8 cellular contexts compared by ENCODE assay signal in the genomic region with DNA sequence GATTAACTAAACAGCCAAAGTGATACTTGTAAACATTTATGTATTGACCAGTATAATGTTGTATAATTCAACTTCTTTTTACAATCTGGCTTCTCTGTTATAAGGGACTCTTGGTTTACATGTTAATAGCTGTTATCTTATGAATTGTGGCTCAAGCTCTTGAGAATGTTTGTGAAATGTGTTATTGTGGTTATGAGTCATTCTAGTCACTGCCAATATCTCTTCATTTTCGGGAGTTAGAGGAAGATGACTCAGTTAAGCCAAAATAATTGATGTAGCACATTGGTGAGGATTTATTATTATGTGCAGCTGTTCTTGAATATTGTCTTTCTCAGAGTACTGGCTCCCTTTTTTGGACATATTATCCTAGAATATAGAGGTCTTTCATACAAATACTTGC.
DNase-seq lines count a peak whose midpoint lies in the region; ATAC-seq, FAIRE-seq and TF ChIP-seq lines count a peak whose summit lies in the region.

No MANE protein-coding gene starts in this region.

- no peak overlapping the region for H4K91ac ChIP-seq in mesenchymal stem cell (ENCODE audit: low read length)

- H3K27me3 ChIP-seq in mesenchymal stem cell (ENCODE audit: control insufficient read depth in 1 of 2, insufficient read depth in 1 of 2, low read length in 2 of 2): peaks cover 0 to 18% of the 10 kb centered on the region in 2 experiments

- H3K27ac ChIP-seq in A549: no peak overlapping the region
- H3K27ac ChIP-seq in mesenchymal stem cell (ENCODE audit: low read length, poor library complexity, severe bottlenecking): no peak overlapping the region
- H3K27ac ChIP-seq in caudate nucleus (ENCODE audit: low read depth, low read length): no peak overlapping the region

- no peak for ATAC-seq in A549
- peak; percentile 90 for ATAC-seq in GM19035 (IDR thresholded peaks at IDR 0.05; ENCODE audit: unreplicated experiment)
- ATAC-seq in HG03097 (IDR thresholded peaks at IDR 0.05; ENCODE audit: low FRiP score, unreplicated experiment): peak; percentile 95

- intact Hi-C loops in lower leg skin (cut with DNase I; ENCODE audit: low total_unique reads): no loop called here

- H3K4me3 ChIP-seq in A549 (no peak overlapping the region), mesenchymal stem cell (ENCODE audit: insufficient read depth in 1 of 2, low read depth in 1 of 2, low read length in 2 of 2) (no peak overlapping the region), lower leg skin (ENCODE audit: low read depth, poor library complexity, severe bottlenecking) (no peak overlapping the region)

- no peaks in the 10 kb centered on the region for H3K36me3 ChIP-seq in mesenchymal stem cell (ENCODE audit: control insufficient read depth in 1 of 2, insufficient read depth in 2 of 2, low read depth in 1 of 2, low read length in 2 of 2)

- H3K4me1 ChIP-seq in A549: no peaks in the 10 kb centered on the region
- H3K4me1 ChIP-seq in mesenchymal stem cell (ENCODE audit: control insufficient read depth, insufficient read depth, low read depth, low read length): no peaks in the 10 kb centered on the region

- H4K8ac ChIP-seq in mesenchymal stem cell (ENCODE audit: low read length): no peak overlapping the region

- no peak overlapping the region for H2AK5ac ChIP-seq in mesenchymal stem cell (ENCODE audit: low read length, severe bottlenecking)

- H2BK120ac ChIP-seq in mesenchymal stem cell (ENCODE audit: low read depth, low read length): no peak overlapping the region

- no peaks in the 10 kb centered on the region for H3K79me1 ChIP-seq in mesenchymal stem cell (replicated peaks; ENCODE audit: low read length, poor library complexity, severe bottlenecking)

- FAIRE-seq in A549 (lab: Jason Lieb, UNC): no peak

- H3K18ac ChIP-seq in mesenchymal stem cell (ENCODE audit: low read depth in 1 of 2, low read length in 2 of 2): no peak overlapping the region

- H3K9me3 ChIP-seq in A549 (no peaks in the 10 kb centered on the region), mesenchymal stem cell (ENCODE audit: control insufficient read depth, low read length) (no peaks in the 10 kb centered on the region)

- H2BK15ac ChIP-seq in mesenchymal stem cell (ENCODE audit: low read depth, poor library complexity, severe bottlenecking): no peak overlapping the region

- no peak overlapping the region for H2AFZ ChIP-seq in mesenchymal stem cell (ENCODE audit: low read depth, low read length)

- no peak for TF ChIP-seq POLR2A in A549 (IDR thresholded peaks at IDR 0.05; ENCODE audit: low read length)
- TF ChIP-seq POLR2A in lower leg skin (IDR thresholded peaks at IDR 0.05): no peak

- no peak for TF ChIP-seq EP300 in A549 (IDR thresholded peaks at IDR 0.05)

- in situ Hi-C loops in SK-MEL-5 (cut with HindIII; ENCODE audit: low pct_unique_long_range_greater_than_20kb, low sequenced_read_pairs): no loop called here

- no peak overlapping the region for H2BK5ac ChIP-seq in mesenchymal stem cell (ENCODE audit: low read depth, low read length, poor library complexity, severe bottlenecking)

- TF ChIP-seq CTCF in A549 (IDR thresholded peaks at IDR 0.05) (no peak), lower leg skin (IDR thresholded peaks at IDR 0.05) (no peak)

- no peak overlapping the region for H3K14ac ChIP-seq in mesenchymal stem cell (ENCODE audit: low read length in 2 of 2)

- DNase-seq in A549 (ENCODE audit: low read depth in 1 of 2, low spot score in 1 of 2): peak in 1 of 2 experiments; percentile 6
- peak; percentile 8 for DNase-seq in SK-MEL-5 (ENCODE audit: low read depth, low spot score)
- DNase-seq in mesenchymal stem cell: peak; percentile 89
- no peak for DNase-seq in caudate nucleus (lab: John Stamatoyannopoulos, UW)
- DNase-seq in lower leg skin (ENCODE audit: low spot score in 2 of 2): no peak
- no peak for DNase-seq in activated gamma-delta T cell treated with Interleukin-2 at 50 U/mL for 16 hours

- no peak overlapping the region for H3K4me2 ChIP-seq in A549
- no peak overlapping the region for H3K4me2 ChIP-seq in mesenchymal stem cell (ENCODE audit: low read length, poor library complexity, severe bottlenecking)

- H3K9ac ChIP-seq in mesenchymal stem cell (ENCODE audit: low read length): peak overlapping the region; percentile 13

- CTCF ChIA-PET in A549 (lab: Yijun Ruan, JAX): no interaction called here

- 5% methylated on average over 1 of the region's 1 CpG for WGBS in A549 (ENCODE audit: missing lambda C conversion rate)
- 0% methylated on average over 1 of the region's 1 CpG for WGBS in mesenchymal stem cell
- 0% methylated on average over 1 of the region's 1 CpG for WGBS in lower leg skin, 2 donors

- no peak overlapping the region for H3K23ac ChIP-seq in mesenchymal stem cell (ENCODE audit: low read length in 2 of 2)

- no peak overlapping the region for H2BK12ac ChIP-seq in mesenchymal stem cell (ENCODE audit: low read length in 2 of 2)

- no peak overlapping the region for H3K4ac ChIP-seq in mesenchymal stem cell (ENCODE audit: low read depth in 1 of 2, low read length in 2 of 2)

- TF ChIP-seq RAD21 in A549 (conservative IDR thresholded peaks at IDR 0.05 in 1 of 2, IDR thresholded peaks at IDR 0.05 in 1 of 2): no peak

- POLR2A ChIA-PET in A549 (lab: Yijun Ruan, JAX): no interaction called here

TF ChIP-seq in A549, 52 proteins besides CTCF, POLR2A, EP300 and RAD21:
- TF ChIP-seq FOSL2 (IDR thresholded peaks at IDR 0.05) (no peak), FOSL2 (CRISPR knock-in tag; IDR thresholded peaks at IDR 0.05) (peak; percentile 27; the same call in 1 of the 2 replicates), MYC (IDR thresholded peaks at IDR 0.05; ENCODE audit: borderline replicate concordance, low read length) (no peak), BCL3 (IDR thresholded peaks at IDR 0.05) (no peak)
TF ChIP-seq in A549: peak in this region for 1.

Comparison
In these comparisons a context has a peak if more than half of its experiments do, and no peak if none do; other contexts are left out.
1. ATAC-seq: peak in GM19035 (single experiment) and HG03097 (single experiment); none in A549 (0 of 2).
2. DNase-seq: peak in SK-MEL-5 (single experiment) and mesenchymal stem cell (single experiment); none in caudate nucleus (0 of 61), lower leg skin (0 of 2) and activated gamma-delta T cell treated with Interleukin-2 at 50 U/mL for 16 hours (single experiment).